ENCODE assay signal across 1 cellular context in the genomic region with DNA sequence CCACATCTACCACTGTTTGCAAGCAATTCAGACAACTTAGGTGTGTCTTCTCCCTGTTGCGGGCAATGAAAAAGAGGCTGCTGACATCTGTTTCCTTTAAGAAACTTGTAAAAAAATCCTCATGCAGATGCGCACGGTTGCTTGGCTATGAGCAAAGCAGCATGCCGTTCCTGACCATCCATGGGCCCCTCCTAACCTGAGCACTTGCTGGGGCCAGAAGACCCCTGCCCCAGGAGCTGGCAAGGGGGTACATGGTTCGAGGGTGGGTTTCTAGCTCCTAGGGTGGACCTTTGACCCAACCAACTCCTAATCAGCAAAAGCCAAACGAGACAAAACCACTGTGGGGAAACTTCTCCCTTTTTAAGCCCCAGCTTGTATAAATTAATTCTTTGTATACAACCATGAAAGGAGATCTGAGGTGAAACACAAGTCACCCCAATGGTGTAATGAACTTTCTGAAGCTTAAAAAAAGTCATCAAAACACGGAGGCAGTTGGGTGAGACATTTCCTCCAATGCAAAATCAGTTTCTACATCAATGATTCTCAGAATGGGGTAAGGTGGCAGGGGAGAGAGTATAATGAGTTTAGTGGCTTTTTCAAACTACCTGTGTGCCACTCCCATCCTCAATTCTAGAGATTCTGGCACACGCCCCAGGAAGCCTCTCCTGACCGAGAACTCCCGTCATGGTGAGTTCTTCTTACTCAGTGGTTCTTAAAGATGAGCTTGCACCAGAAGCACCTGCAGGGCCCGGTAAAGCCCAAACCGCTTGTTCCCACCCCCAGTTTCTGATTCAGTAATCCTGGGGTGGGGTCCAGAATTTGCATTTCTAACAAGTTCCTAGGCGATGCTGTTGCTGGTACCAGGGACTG.
TF ChIP-seq lines count a peak whose summit lies in the region.

No MANE protein-coding gene starts in this region.

TF ChIP-seq in GM12878, 131 proteins besides CTCF, POLR2A, EP300 and RAD21 (continued from another document and continues in another):
- TF ChIP-seq YY1 (IDR thresholded peaks at IDR 0.05; ENCODE audit: low read depth, low read length), result no peak
- TF ChIP-seq BCL11A (IDR thresholded peaks at IDR 0.05; ENCODE audit: low read depth, low read length), result 0 out of 2 replicates have a peak, but pooled peaks have one; percentile 5
- no peak for TF ChIP-seq KDM1A (IDR thresholded peaks at IDR 0.05; ENCODE audit: borderline replicate concordance)
- TF ChIP-seq, protein P1, sequence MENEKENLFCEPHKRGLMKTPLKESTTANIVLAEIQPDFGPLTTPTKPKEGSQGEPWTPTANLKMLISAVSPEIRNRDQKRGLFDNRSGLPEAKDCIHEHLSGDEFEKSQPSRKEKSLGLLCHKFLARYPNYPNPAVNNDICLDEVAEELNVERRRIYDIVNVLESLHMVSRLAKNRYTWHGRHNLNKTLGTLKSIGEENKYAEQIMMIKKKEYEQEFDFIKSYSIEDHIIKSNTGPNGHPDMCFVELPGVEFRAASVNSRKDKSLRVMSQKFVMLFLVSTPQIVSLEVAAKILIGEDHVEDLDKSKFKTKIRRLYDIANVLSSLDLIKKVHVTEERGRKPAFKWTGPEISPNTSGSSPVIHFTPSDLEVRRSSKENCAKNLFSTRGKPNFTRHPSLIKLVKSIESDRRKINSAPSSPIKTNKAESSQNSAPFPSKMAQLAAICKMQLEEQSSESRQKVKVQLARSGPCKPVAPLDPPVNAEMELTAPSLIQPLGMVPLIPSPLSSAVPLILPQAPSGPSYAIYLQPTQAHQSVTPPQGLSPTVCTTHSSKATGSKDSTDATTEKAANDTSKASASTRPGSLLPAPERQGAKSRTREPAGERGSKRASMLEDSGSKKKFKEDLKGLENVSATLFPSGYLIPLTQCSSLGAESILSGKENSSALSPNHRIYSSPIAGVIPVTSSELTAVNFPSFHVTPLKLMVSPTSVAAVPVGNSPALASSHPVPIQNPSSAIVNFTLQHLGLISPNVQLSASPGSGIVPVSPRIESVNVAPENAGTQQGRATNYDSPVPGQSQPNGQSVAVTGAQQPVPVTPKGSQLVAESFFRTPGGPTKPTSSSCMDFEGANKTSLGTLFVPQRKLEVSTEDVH (IDR thresholded peaks at IDR 0.05; ENCODE audit: low read depth, partially characterized antibody), result no peak
- TF ChIP-seq ZNF274 (IDR thresholded peaks at IDR 0.05; ENCODE audit: insufficient read depth, insufficient read length), result no peak
- TF ChIP-seq, protein P2, sequence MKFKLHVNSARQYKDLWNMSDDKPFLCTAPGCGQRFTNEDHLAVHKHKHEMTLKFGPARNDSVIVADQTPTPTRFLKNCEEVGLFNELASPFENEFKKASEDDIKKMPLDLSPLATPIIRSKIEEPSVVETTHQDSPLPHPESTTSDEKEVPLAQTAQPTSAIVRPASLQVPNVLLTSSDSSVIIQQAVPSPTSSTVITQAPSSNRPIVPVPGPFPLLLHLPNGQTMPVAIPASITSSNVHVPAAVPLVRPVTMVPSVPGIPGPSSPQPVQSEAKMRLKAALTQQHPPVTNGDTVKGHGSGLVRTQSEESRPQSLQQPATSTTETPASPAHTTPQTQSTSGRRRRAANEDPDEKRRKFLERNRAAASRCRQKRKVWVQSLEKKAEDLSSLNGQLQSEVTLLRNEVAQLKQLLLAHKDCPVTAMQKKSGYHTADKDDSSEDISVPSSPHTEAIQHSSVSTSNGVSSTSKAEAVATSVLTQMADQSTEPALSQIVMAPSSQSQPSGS (IDR thresholded peaks at IDR 0.05; ENCODE audit: low read length), result peak; percentile 19; the same call in 1 of the 2 replicates
- TF ChIP-seq FOXK2 (IDR thresholded peaks at IDR 0.05), result no peak
- no peak for TF ChIP-seq MYC (IDR thresholded peaks at IDR 0.05; ENCODE audit: insufficient read depth, insufficient read length, insufficient replicate concordance, low read length, severe bottlenecking)
- no peak for TF ChIP-seq KLF5 (IDR thresholded peaks at IDR 0.05; ENCODE audit: partially characterized antibody)
- TF ChIP-seq, protein P3, sequence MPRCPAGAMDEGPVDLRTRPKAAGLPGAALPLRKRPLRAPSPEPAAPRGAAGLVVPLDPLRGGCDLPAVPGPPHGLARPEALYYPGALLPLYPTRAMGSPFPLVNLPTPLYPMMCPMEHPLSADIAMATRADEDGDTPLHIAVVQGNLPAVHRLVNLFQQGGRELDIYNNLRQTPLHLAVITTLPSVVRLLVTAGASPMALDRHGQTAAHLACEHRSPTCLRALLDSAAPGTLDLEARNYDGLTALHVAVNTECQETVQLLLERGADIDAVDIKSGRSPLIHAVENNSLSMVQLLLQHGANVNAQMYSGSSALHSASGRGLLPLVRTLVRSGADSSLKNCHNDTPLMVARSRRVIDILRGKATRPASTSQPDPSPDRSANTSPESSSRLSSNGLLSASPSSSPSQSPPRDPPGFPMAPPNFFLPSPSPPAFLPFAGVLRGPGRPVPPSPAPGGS (IDR thresholded peaks at IDR 0.05; ENCODE audit: borderline replicate concordance, insufficient read depth, low read depth, low read length, poor library complexity, severe bottlenecking), result no peak
- no peak for TF ChIP-seq RBBP5 (conservative IDR thresholded peaks at IDR 0.05)
- TF ChIP-seq, protein P4, sequence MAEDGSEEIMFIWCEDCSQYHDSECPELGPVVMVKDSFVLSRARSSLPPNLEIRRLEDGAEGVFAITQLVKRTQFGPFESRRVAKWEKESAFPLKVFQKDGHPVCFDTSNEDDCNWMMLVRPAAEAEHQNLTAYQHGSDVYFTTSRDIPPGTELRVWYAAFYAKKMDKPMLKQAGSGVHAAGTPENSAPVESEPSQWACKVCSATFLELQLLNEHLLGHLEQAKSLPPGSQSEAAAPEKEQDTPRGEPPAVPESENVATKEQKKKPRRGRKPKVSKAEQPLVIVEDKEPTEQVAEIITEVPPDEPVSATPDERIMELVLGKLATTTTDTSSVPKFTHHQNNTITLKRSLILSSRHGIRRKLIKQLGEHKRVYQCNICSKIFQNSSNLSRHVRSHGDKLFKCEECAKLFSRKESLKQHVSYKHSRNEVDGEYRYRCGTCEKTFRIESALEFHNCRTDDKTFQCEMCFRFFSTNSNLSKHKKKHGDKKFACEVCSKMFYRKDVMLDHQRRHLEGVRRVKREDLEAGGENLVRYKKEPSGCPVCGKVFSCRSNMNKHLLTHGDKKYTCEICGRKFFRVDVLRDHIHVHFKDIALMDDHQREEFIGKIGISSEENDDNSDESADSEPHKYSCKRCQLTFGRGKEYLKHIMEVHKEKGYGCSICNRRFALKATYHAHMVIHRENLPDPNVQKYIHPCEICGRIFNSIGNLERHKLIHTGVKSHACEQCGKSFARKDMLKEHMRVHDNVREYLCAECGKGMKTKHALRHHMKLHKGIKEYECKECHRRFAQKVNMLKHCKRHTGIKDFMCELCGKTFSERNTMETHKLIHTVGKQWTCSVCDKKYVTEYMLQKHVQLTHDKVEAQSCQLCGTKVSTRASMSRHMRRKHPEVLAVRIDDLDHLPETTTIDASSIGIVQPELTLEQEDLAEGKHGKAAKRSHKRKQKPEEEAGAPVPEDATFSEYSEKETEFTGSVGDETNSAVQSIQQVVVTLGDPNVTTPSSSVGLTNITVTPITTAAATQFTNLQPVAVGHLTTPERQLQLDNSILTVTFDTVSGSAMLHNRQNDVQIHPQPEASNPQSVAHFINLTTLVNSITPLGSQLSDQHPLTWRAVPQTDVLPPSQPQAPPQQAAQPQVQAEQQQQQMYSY (CRISPR knock-in tag; IDR thresholded peaks at IDR 0.05), result no peak
- TF ChIP-seq, protein P5, sequence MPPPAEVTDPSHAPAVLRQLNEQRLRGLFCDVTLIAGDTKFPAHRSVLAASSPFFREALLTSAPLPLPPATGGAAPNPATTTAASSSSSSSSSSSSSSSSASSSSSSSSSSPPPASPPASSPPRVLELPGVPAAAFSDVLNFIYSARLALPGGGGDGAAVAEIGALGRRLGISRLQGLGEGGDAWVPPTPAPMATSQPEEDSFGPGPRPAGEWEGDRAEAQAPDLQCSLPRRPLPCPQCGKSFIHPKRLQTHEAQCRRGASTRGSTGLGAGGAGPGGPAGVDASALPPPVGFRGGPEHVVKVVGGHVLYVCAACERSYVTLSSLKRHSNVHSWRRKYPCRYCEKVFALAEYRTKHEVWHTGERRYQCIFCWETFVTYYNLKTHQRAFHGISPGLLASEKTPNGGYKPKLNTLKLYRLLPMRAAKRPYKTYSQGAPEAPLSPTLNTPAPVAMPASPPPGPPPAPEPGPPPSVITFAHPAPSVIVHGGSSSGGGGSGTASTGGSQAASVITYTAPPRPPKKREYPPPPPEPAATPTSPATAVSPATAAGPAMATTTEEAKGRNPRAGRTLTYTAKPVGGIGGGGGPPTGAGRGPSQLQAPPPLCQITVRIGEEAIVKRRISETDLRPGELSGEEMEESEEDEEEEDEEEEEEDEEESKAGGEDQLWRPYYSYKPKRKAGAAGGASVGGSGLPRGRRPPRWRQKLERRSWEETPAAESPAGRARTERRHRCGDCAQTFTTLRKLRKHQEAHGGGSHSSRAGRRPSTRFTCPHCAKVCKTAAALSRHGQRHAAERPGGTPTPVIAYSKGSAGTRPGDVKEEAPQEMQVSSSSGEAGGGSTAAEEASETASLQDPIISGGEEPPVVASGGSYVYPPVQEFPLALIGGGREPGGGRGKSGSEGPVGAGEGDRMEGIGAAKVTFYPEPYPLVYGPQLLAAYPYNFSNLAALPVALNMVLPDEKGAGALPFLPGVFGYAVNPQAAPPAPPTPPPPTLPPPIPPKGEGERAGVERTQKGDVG (CRISPR knock-in tag; IDR thresholded peaks at IDR 0.05), result no peak
- TF ChIP-seq, protein P6, sequence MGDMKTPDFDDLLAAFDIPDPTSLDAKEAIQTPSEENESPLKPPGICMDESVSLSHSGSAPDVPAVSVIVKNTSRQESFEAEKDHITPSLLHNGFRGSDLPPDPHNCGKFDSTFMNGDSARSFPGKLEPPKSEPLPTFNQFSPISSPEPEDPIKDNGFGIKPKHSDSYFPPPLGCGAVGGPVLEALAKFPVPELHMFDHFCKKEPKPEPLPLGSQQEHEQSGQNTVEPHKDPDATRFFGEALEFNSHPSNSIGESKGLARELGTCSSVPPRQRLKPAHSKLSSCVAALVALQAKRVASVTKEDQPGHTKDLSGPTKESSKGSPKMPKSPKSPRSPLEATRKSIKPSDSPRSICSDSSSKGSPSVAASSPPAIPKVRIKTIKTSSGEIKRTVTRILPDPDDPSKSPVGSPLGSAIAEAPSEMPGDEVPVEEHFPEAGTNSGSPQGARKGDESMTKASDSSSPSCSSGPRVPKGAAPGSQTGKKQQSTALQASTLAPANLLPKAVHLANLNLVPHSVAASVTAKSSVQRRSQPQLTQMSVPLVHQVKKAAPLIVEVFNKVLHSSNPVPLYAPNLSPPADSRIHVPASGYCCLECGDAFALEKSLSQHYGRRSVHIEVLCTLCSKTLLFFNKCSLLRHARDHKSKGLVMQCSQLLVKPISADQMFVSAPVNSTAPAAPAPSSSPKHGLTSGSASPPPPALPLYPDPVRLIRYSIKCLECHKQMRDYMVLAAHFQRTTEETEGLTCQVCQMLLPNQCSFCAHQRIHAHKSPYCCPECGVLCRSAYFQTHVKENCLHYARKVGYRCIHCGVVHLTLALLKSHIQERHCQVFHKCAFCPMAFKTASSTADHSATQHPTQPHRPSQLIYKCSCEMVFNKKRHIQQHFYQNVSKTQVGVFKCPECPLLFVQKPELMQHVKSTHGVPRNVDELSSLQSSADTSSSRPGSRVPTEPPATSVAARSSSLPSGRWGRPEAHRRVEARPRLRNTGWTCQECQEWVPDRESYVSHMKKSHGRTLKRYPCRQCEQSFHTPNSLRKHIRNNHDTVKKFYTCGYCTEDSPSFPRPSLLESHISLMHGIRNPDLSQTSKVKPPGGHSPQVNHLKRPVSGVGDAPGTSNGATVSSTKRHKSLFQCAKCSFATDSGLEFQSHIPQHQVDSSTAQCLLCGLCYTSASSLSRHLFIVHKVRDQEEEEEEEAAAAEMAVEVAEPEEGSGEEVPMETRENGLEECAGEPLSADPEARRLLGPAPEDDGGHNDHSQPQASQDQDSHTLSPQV (IDR thresholded peaks at IDR 0.05), result no peak
- no peak for TF ChIP-seq TCF7 (IDR thresholded peaks at IDR 0.05; ENCODE audit: borderline replicate concordance)
- no peak for TF ChIP-seq KAT2A (conservative IDR thresholded peaks at IDR 0.05; ENCODE audit: control insufficient read depth, low read depth, low read length)
- TF ChIP-seq CHD4 (IDR thresholded peaks at IDR 0.05), result no peak
- TF ChIP-seq CBX3 (IDR thresholded peaks at IDR 0.05; ENCODE audit: borderline replicate concordance, low read depth), result no peak
- 0 out of 2 replicates have a peak, but pooled peaks have one; percentile 15 for TF ChIP-seq ZBED1 (IDR thresholded peaks at IDR 0.05; ENCODE audit: borderline replicate concordance)
- no peak for TF ChIP-seq SREBF2 (IDR thresholded peaks at IDR 0.05; ENCODE audit: low read length)
- TF ChIP-seq ASH2L (IDR thresholded peaks at IDR 0.05; ENCODE audit: borderline replicate concordance, low read depth), result no peak
- no peak for TF ChIP-seq CHD2 (IDR thresholded peaks at IDR 0.05; ENCODE audit: borderline replicate concordance, low read depth, low read length)
- TF ChIP-seq SRF (IDR thresholded peaks at IDR 0.05; ENCODE audit: low read depth in 2 of 2, low read length in 2 of 2), result no peak
- TF ChIP-seq PAX8 (IDR thresholded peaks at IDR 0.05), result no peak
- TF ChIP-seq MTA2 (IDR thresholded peaks at IDR 0.05; ENCODE audit: low read depth), result peak; percentile 52; the same call in 1 of the 2 replicates
- TF ChIP-seq MTA3 (IDR thresholded peaks at IDR 0.05; ENCODE audit: borderline replicate concordance, low read length), result peak; percentile 55; the same call in 1 of the 2 replicates
- TF ChIP-seq HDAC6 (IDR thresholded peaks at IDR 0.05; ENCODE audit: unreplicated experiment), result no peak
- TF ChIP-seq, protein P7, sequence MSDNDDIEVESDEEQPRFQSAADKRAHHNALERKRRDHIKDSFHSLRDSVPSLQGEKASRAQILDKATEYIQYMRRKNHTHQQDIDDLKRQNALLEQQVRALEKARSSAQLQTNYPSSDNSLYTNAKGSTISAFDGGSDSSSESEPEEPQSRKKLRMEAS (IDR thresholded peaks at IDR 0.05; ENCODE audit: low read depth, low read length), result no peak
- no peak for TF ChIP-seq TBL1XR1 (IDR thresholded peaks at IDR 0.05; ENCODE audit: low read depth, low read length)
- no peak for TF ChIP-seq IKZF1 (conservative IDR thresholded peaks at IDR 0.05)
- TF ChIP-seq DPF2 (IDR thresholded peaks at IDR 0.05), result no peak
- TF ChIP-seq, protein P8, sequence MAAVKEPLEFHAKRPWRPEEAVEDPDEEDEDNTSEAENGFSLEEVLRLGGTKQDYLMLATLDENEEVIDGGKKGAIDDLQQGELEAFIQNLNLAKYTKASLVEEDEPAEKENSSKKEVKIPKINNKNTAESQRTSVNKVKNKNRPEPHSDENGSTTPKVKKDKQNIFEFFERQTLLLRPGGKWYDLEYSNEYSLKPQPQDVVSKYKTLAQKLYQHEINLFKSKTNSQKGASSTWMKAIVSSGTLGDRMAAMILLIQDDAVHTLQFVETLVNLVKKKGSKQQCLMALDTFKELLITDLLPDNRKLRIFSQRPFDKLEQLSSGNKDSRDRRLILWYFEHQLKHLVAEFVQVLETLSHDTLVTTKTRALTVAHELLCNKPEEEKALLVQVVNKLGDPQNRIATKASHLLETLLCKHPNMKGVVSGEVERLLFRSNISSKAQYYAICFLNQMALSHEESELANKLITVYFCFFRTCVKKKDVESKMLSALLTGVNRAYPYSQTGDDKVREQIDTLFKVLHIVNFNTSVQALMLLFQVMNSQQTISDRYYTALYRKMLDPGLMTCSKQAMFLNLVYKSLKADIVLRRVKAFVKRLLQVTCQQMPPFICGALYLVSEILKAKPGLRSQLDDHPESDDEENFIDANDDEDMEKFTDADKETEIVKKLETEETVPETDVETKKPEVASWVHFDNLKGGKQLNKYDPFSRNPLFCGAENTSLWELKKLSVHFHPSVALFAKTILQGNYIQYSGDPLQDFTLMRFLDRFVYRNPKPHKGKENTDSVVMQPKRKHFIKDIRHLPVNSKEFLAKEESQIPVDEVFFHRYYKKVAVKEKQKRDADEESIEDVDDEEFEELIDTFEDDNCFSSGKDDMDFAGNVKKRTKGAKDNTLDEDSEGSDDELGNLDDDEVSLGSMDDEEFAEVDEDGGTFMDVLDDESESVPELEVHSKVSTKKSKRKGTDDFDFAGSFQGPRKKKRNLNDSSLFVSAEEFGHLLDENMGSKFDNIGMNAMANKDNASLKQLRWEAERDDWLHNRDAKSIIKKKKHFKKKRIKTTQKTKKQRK (IDR thresholded peaks at IDR 0.05; ENCODE audit: low read depth, low read length), result no peak
- peak; percentile 43 for TF ChIP-seq JUNB (IDR thresholded peaks at IDR 0.05)
